34 cellular contexts compared by ENCODE assay signal in genomic region chr7:42603496-42603895, GRCh38.
"Had no signal": no experiment of that assay in that cellular context is flagged by ENCODE, and none has a peak within 500 bp of the region (broad histone marks: within the 10 kb centered on the region; RNA-seq: fewer than 3 reads in every experiment).

No MANE protein-coding gene starts in this region.

- DNase-seq: activated B cell treated with CpG ODN at 0.5 μM for 24 hours; activated CD4-positive, alpha-beta memory T cell treated with anti-CD3 and anti-CD28 coated beads for 36 hours; activated CD4-positive, alpha-beta T cell treated with anti-CD3 and anti-CD28 coated beads for 4 hours; activated CD4-positive, alpha-beta T cell treated with anti-CD3 and anti-CD28 coated beads, Interleukin-2, amount 10 ng/mL, durations not matched to agents 24 days and 14 days; activated CD4-positive, alpha-beta T cell treated with anti-CD3 and anti-CD28 coated beads, Interleukin-2, amount 50 U/mL, for 1 hour; activated CD4-positive, alpha-beta T cell treated with anti-CD3 and anti-CD28 coated beads, Interleukin-2, amount 50 U/mL, for 4 hours; activated CD4-positive, CD25-positive, alpha-beta regulatory T cell treated with anti-CD3 and anti-CD28 coated beads, Interleukin-2, amount 50 U/mL, for 72 hours; activated CD8-positive, alpha-beta memory T cell treated with anti-CD3 and anti-CD28 coated beads, Interleukin-2, amount 50 U/mL, for 4 hours; activated CD8-positive, alpha-beta T cell treated with anti-CD3 and anti-CD28 coated beads for 36 hours; activated effector memory CD4-positive, alpha-beta T cell treated with anti-CD3 and anti-CD28 coated beads, Interleukin-2, amount 50 U/mL, for 16 hours; activated gamma-delta T cell treated with Interleukin-2 at 50 U/mL for 16 hours; activated naive CD4-positive, alpha-beta T cell; activated naive CD4-positive, alpha-beta T cell treated with anti-CD3 and anti-CD28 coated beads for 36 hours; activated naive CD4-positive, alpha-beta T cell treated with anti-CD3 and anti-CD28 coated beads, Interleukin-2, amount 50 U/mL, for 16 hours; activated naive CD8-positive, alpha-beta T cell treated with anti-CD3 and anti-CD28 coated beads for 36 hours; activated T-cell treated with anti-CD3 and anti-CD28 coated beads for 4 hours; activated T-cell treated with anti-CD3 and anti-CD28 coated beads, Interleukin-2, amount 50 U/mL, for 1 hour; activated T-cell treated with anti-CD3 and anti-CD28 coated beads, Interleukin-2, amount 50 U/mL, for 4 hours; activated T-cell treated with anti-CD3 and anti-CD28 coated beads, Interleukin-2, amount 50 U/mL, for 72 hours; adrenal gland; amniotic stem cell; aorta; body of pancreas; brain microvascular endothelial cell; central memory CD4-positive, alpha-beta T cell; T-helper 1 cell; T-helper 2 cell; T-helper 9 cell had no signal

- ATAC-seq: activated CD8-positive, alpha-beta T cell treated with anti-CD3 and anti-CD28 coated beads for 36 hours; activated naive CD4-positive, alpha-beta T cell treated with anti-CD3 and anti-CD28 coated beads, Interleukin-2, amount 50 U/mL, for 72 hours; activated T-cell treated with anti-CD3 and anti-CD28 coated beads, Interleukin-2, amount 50 U/mL, for 4 hours; activated T-cell treated with anti-CD3 and anti-CD28 coated beads, Interleukin-2, amount 50 U/mL, for 72 hours; activated T-helper 17 cell treated with anti-CD3 and anti-CD28 coated beads, Interleukin-2, amount 50 U/mL, for 72 hours; body of pancreas had no signal

- H3K4me3 ChIP-seq: adrenal gland, body of pancreas had no signal

- H3K27ac ChIP-seq: adrenal gland, body of pancreas, brain microvascular endothelial cell, VCaP had no signal

- H3K9me3 Mint-ChIP-seq: activated B cell treated with CpG ODN at 0.5 μM for 24 hours; activated CD4-positive, alpha-beta T cell treated with anti-CD3 and anti-CD28 coated beads, Interleukin-2, amount 10 ng/mL, durations not matched to agents 24 days and 14 days; activated CD8-positive, alpha-beta T cell treated with anti-CD3 and anti-CD28 coated beads for 36 hours; activated naive CD8-positive, alpha-beta T cell treated with anti-CD3 and anti-CD28 coated beads for 36 hours; activated T-cell treated with anti-CD3 and anti-CD28 coated beads, Interleukin-2, amount 50 U/mL, for 4 hours; activated T-helper 1 cell treated with anti-CD3 and anti-CD28 coated beads, Interleukin-12 subunit alpha, Interleukin-12 subunit beta, Interleukin-2, Interleukin-4 antibody, amounts not matched to agents 30 ng/mL and 10 ng/mL and 1 ng/mL, durations not matched to agents 14 hours and 24 hours and 36 hours; activated T-helper 17 cell treated with anti-CD3 and anti-CD28 coated beads, Interleukin-2, amount 50 U/mL, for 72 hours; T-helper 1 cell treated with Interleukin-12 subunit alpha and Interleukin-12 subunit beta and Interleukin-4 antibody, amounts not matched to agents 30 μg/mL and 1 μg/mL, for 36 hours; T-helper 2 cell treated with Interferon-gamma antibody and Interleukin-4, amounts not matched to agents 5 μg/mL and 100 μg/mL, for 36 hours had no signal

- H3K27me3 Mint-ChIP-seq: activated CD4-positive, alpha-beta memory T cell treated with anti-CD3 and anti-CD28 coated beads for 36 hours; activated CD4-positive, alpha-beta T cell treated with anti-CD3 and anti-CD28 coated beads, Interleukin-2, amount 10 ng/mL, durations not matched to agents 24 days and 14 days; activated CD8-positive, alpha-beta T cell treated with anti-CD3 and anti-CD28 coated beads for 36 hours; activated T-helper 17 cell treated with anti-CD3 and anti-CD28 coated beads, Interleukin-2, amount 50 U/mL, for 72 hours had no signal

- H3K4me1 ChIP-seq: adrenal gland, body of pancreas had no signal

- H3K27me3 ChIP-seq: adrenal gland, brain microvascular endothelial cell had no signal

- H3K9me3 ChIP-seq: adrenal gland, body of pancreas had no signal

- H3K27ac Mint-ChIP-seq: activated B cell treated with CpG ODN at 0.5 μM for 24 hours; activated CD4-positive, alpha-beta memory T cell treated with anti-CD3 and anti-CD28 coated beads for 36 hours; activated CD4-positive, alpha-beta T cell treated with anti-CD3 and anti-CD28 coated beads, Interleukin-2, amount 10 ng/mL, durations not matched to agents 24 days and 14 days; activated CD8-positive, alpha-beta T cell treated with anti-CD3 and anti-CD28 coated beads for 36 hours; activated naive CD4-positive, alpha-beta T cell treated with anti-CD3 and anti-CD28 coated beads for 36 hours; activated naive CD4-positive, alpha-beta T cell treated with anti-CD3 and anti-CD28 coated beads, Interleukin-2, amount 50 U/mL, for 72 hours; activated naive CD8-positive, alpha-beta T cell treated with anti-CD3 and anti-CD28 coated beads for 36 hours; activated T-cell treated with anti-CD3 and anti-CD28 coated beads, Interleukin-2, amount 50 U/mL, for 72 hours; activated T-helper 1 cell treated with anti-CD3 and anti-CD28 coated beads, Interleukin-12 subunit alpha, Interleukin-12 subunit beta, Interleukin-2, Interleukin-4 antibody, amounts not matched to agents 30 ng/mL and 10 ng/mL and 1 ng/mL, durations not matched to agents 14 hours and 24 hours and 36 hours; activated T-helper 17 cell treated with anti-CD3 and anti-CD28 coated beads, Interleukin-2, amount 50 U/mL, for 72 hours; T-helper 1 cell treated with Interleukin-12 subunit alpha and Interleukin-12 subunit beta and Interleukin-4 antibody, amounts not matched to agents 30 μg/mL and 1 μg/mL, for 36 hours; T-helper 2 cell treated with Interferon-gamma antibody and Interleukin-4, amounts not matched to agents 5 μg/mL and 100 μg/mL, for 36 hours had no signal

- H3K36me3 ChIP-seq: adrenal gland, brain microvascular endothelial cell had no signal

- H3K4me3 Mint-ChIP-seq: activated B cell treated with CpG ODN at 0.5 μM for 24 hours; activated CD4-positive, alpha-beta memory T cell treated with anti-CD3 and anti-CD28 coated beads for 36 hours; activated CD4-positive, alpha-beta T cell treated with anti-CD3 and anti-CD28 coated beads, Interleukin-2, amount 10 ng/mL, durations not matched to agents 24 days and 14 days; activated CD8-positive, alpha-beta T cell treated with anti-CD3 and anti-CD28 coated beads for 36 hours; activated naive CD4-positive, alpha-beta T cell treated with anti-CD3 and anti-CD28 coated beads for 36 hours; activated naive CD8-positive, alpha-beta T cell treated with anti-CD3 and anti-CD28 coated beads for 36 hours; activated T-cell treated with anti-CD3 and anti-CD28 coated beads, Interleukin-2, amount 50 U/mL, for 4 hours; activated T-cell treated with anti-CD3 and anti-CD28 coated beads, Interleukin-2, amount 50 U/mL, for 72 hours; activated T-helper 1 cell treated with anti-CD3 and anti-CD28 coated beads, Interleukin-12 subunit alpha, Interleukin-12 subunit beta, Interleukin-2, Interleukin-4 antibody, amounts not matched to agents 30 ng/mL and 10 ng/mL and 1 ng/mL, durations not matched to agents 14 hours and 24 hours and 36 hours; activated T-helper 17 cell treated with anti-CD3 and anti-CD28 coated beads, Interleukin-2, amount 50 U/mL, for 72 hours; T-helper 1 cell treated with Interleukin-12 subunit alpha and Interleukin-12 subunit beta and Interleukin-4 antibody, amounts not matched to agents 30 μg/mL and 1 μg/mL, for 36 hours; T-helper 2 cell treated with Interferon-gamma antibody and Interleukin-4, amounts not matched to agents 5 μg/mL and 100 μg/mL, for 36 hours had no signal

- H3K4me1 Mint-ChIP-seq: activated B cell treated with CpG ODN at 0.5 μM for 24 hours; activated CD4-positive, alpha-beta T cell treated with anti-CD3 and anti-CD28 coated beads, Interleukin-2, amount 10 ng/mL, durations not matched to agents 24 days and 14 days; activated naive CD8-positive, alpha-beta T cell treated with anti-CD3 and anti-CD28 coated beads for 36 hours; activated T-helper 17 cell treated with anti-CD3 and anti-CD28 coated beads, Interleukin-2, amount 50 U/mL, for 72 hours had no signal

- H3K36me3 Mint-ChIP-seq: activated CD4-positive, alpha-beta memory T cell treated with anti-CD3 and anti-CD28 coated beads for 36 hours; activated naive CD4-positive, alpha-beta T cell treated with anti-CD3 and anti-CD28 coated beads, Interleukin-2, amount 50 U/mL, for 72 hours; activated naive CD8-positive, alpha-beta T cell treated with anti-CD3 and anti-CD28 coated beads for 36 hours had no signal
